Comparison of ENCODE assay signal across 8 cellular contexts in genomic region chr1:149884433-149885363, GRCh38. TPM values are rescaled to one million over a fixed set of nuclear protein-coding genes. Genes with fewer than 3 reads are reported as not detected.
DNase-seq lines count a peak whose midpoint lies in the region; ATAC-seq and TF ChIP-seq lines count a peak whose summit lies in the region.

No MANE protein-coding gene starts in this region.

- no peaks in the 10 kb centered on the region for H3K9me3 Mint-ChIP-seq in CD8-positive, alpha-beta T cell
- no peaks in the 10 kb centered on the region for H3K9me3 Mint-ChIP-seq in immature natural killer cell

- peaks cover 41% of the 10 kb centered on the region for H3K4me1 ChIP-seq in CD8-positive, alpha-beta T cell (ENCODE audit: insufficient read depth, low read length)
- 0 out of 2 replicates have a peak, but pooled peaks cover 2% of the 10 kb centered on the region for H3K4me1 ChIP-seq in HEK293 (ENCODE audit: control insufficient read depth, insufficient read depth, low read length)
- no peaks in the 10 kb centered on the region for H3K4me1 ChIP-seq in mucosa of stomach (ENCODE audit: control insufficient read depth, insufficient read depth, low read length)

- peak overlapping the region; percentile 69 for H3K4me3 ChIP-seq in CD8-positive, alpha-beta T cell (ENCODE audit: low read depth, low read length)
- H3K4me3 ChIP-seq in HEK293 (ENCODE audit: low read depth, low read length) (peak overlapping the region; percentile 58), mucosa of stomach (ENCODE audit: low read length) (peak overlapping the region; percentile 29)

- no peak for DNase-seq in CD8-positive, alpha-beta T cell
- DNase-seq in NOMO-1 (lab: John Stamatoyannopoulos, UW; ENCODE audit: unreplicated experiment in 2 of 2) (peak; percentile 83 to 87), cerebellar cortex (ENCODE audit: low spot score) (peak; percentile 66), immature natural killer cell (no peak), mesenteric fat pad (ENCODE audit: low spot score) (no peak)

- peak overlapping the region; percentile 90 for H3K9ac ChIP-seq in mucosa of stomach (ENCODE audit: low read length)

- H3K27ac ChIP-seq in CD8-positive, alpha-beta T cell (ENCODE audit: low read depth, low read length): peak overlapping the region; percentile 95
- H3K27ac ChIP-seq in HEK293 (ENCODE audit: extremely low read depth, low read depth, low read length): peak overlapping the region; percentile 39

- peaks cover 2% of the 10 kb centered on the region for H3K36me3 Mint-ChIP-seq in CD8-positive, alpha-beta T cell
- H3K36me3 Mint-ChIP-seq in immature natural killer cell: no peaks in the 10 kb centered on the region

- no peak overlapping the region for H3K4me3 Mint-ChIP-seq in CD8-positive, alpha-beta T cell
- H3K4me3 Mint-ChIP-seq in immature natural killer cell: no peak overlapping the region

- H3K36me3 ChIP-seq in CD8-positive, alpha-beta T cell (ENCODE audit: insufficient read depth, low read length): no peaks in the 10 kb centered on the region
- no peaks in the 10 kb centered on the region for H3K36me3 ChIP-seq in HEK293 (ENCODE audit: control insufficient read depth in 2 of 2, insufficient read depth in 1 of 2, low read length in 2 of 2)
- no peaks in the 10 kb centered on the region for H3K36me3 ChIP-seq in mucosa of stomach (ENCODE audit: control insufficient read depth, insufficient read depth, low read length)

- POLR2A ChIA-PET in CD8-positive, alpha-beta T cell (lab: Charles Lee): interaction anchor here (0.7 to 7.1 kb wide), 5 partner anchors 15 to 610 kb away, joined by 4 to 168 read pairs (median 116); partner anchors contain the start of genes BOLA1 and SF3B4
- POLR2A ChIA-PET in HEK293 (lab: Yijun Ruan, JAX): interaction anchor here (0.6 to 1.1 kb wide), 3 partner anchors 102 to 1090 kb away, joined by 3 to 5 read pairs (median 3); partner anchors contain the start of gene CERS2

- no peak for ATAC-seq in CD8-positive, alpha-beta T cell
- no peak for ATAC-seq in HG03280 (IDR thresholded peaks at IDR 0.05; ENCODE audit: unreplicated experiment)

- H3K9me3 ChIP-seq in CD8-positive, alpha-beta T cell (ENCODE audit: low read length): no peaks in the 10 kb centered on the region
- no peaks in the 10 kb centered on the region for H3K9me3 ChIP-seq in HEK293 (ENCODE audit: control insufficient read depth, insufficient read depth, low read depth, low read length)
- H3K9me3 ChIP-seq in mucosa of stomach (ENCODE audit: control insufficient read depth, low read length): no peaks in the 10 kb centered on the region

- H3K27me3 Mint-ChIP-seq in CD8-positive, alpha-beta T cell (ENCODE audit: low read depth): no peaks in the 10 kb centered on the region
- peaks cover 0 to 1% (median 0%) of the 10 kb centered on the region in 3 donors for H3K27me3 Mint-ChIP-seq in immature natural killer cell (ENCODE audit: low read depth in 3 of 3)

- peaks cover 26% of the 10 kb centered on the region for H3K4me1 Mint-ChIP-seq in CD8-positive, alpha-beta T cell (ENCODE audit: low read depth)
- H3K4me1 Mint-ChIP-seq in immature natural killer cell: peaks cover 2 to 3% of the 10 kb centered on the region in 2 donors

- CTCF ChIA-PET in CD8-positive, alpha-beta T cell (lab: Charles Lee): interaction anchor here (1.8 kb wide), 1 partner anchor 41 kb away, joined by 5 read pairs; no protein-coding TSS in a partner anchor
- CTCF ChIA-PET in HEK293 (lab: Yijun Ruan, JAX): interaction anchor here (1.1 kb wide), 1 partner anchor 302 kb away, joined by 4 read pairs; no protein-coding TSS in a partner anchor

- intact Hi-C loops in CD8-positive, alpha-beta T cell (cut with DNase I, micrococcal nuclease): no loop called here

- no peaks in the 10 kb centered on the region for H3K27me3 ChIP-seq in CD8-positive, alpha-beta T cell (ENCODE audit: insufficient read depth, low read length)
- H3K27me3 ChIP-seq in mucosa of stomach (ENCODE audit: control insufficient read depth, insufficient read depth, low read length): no peaks in the 10 kb centered on the region

- no peak for TF ChIP-seq CTCF in CD8-positive, alpha-beta T cell (IDR thresholded peaks at IDR 0.05)
- TF ChIP-seq CTCF in HEK293 (tag by site-specific recombination; IDR thresholded peaks at IDR 0.05): no peak

- no peak overlapping the region for H3K27ac Mint-ChIP-seq in CD8-positive, alpha-beta T cell
- no peak overlapping the region for H3K27ac Mint-ChIP-seq in immature natural killer cell

TF ChIP-seq in HEK293, 187 proteins besides CTCF, POLR2A, EP300 and RAD21:
- TF ChIP-seq ZNF366 (tag by site-specific recombination; conservative IDR thresholded peaks at IDR 0.05) (no peak), ZNF433 (tag by site-specific recombination; IDR thresholded peaks at IDR 0.05; ENCODE audit: low read depth) (no peak), SP3 (tag by site-specific recombination; IDR thresholded peaks at IDR 0.05) (peak; percentile 13; the same call in 1 of the 2 replicates), ZSCAN30 (tag by site-specific recombination; IDR thresholded peaks at IDR 0.05) (peak; percentile 5; the same call in 1 of the 2 replicates), SP2 (tag by site-specific recombination; IDR thresholded peaks at IDR 0.05) (peak; percentile 64), KLF17 (tag by site-specific recombination; IDR thresholded peaks at IDR 0.05) (no peak), SCRT2 (tag by site-specific recombination; IDR thresholded peaks at IDR 0.05) (peak; percentile 88), ZNF654 (tag by site-specific recombination; IDR thresholded peaks at IDR 0.05; ENCODE audit: low read depth) (no peak), SCRT1 (tag by site-specific recombination; IDR thresholded peaks at IDR 0.05; ENCODE audit: borderline replicate concordance) (0 out of 2 replicates have a peak, but pooled peaks have one; percentile 51), ZNF621 (tag by site-specific recombination; IDR thresholded peaks at IDR 0.05) (no peak), TRIM28 (IDR thresholded peaks at IDR 0.05; ENCODE audit: borderline replicate concordance, low read length) (no peak; the same call in 1 of the 2 replicates), MYNN (tag by site-specific recombination; IDR thresholded peaks at IDR 0.05; ENCODE audit: borderline replicate concordance) (peak; percentile 87)
- TF ChIP-seq, protein P1, sequence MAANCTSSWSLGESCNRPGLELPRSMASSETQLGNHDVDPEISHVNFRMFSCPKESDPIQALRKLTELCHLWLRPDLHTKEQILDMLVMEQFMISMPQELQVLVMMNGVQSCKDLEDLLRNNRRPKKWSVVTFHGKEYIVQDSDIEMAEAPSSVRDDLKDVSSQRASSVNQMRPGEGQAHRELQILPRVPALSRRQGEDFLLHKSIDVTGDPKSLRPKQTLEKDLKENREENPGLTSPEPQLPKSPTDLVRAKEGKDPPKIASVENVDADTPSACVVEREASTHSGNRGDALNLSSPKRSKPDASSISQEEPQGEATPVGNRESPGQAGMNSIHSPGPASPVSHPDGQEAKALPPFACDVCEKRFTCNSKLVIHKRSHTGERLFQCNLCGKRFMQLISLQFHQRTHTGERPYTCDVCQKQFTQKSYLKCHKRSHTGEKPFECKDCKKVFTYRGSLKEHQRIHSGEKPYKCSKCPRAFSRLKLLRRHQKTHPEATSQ (tag by site-specific recombination; IDR thresholded peaks at IDR 0.05): no peak
TF ChIP-seq in HEK293: peak in this region for 6.

RNA-seq across cellular contexts. Expression of gene BOLA1, which starts 14.7 kb away (rescaled TPM):
- total RNA-seq in CD8-positive, alpha-beta T cell: 1 to 10 TPM; 3.3 to 4.0 TPM
- 10 to 100 TPM; 12.6 to 35.2 (median 30.4) TPM for polyA plus RNA-seq in immature natural killer cell
- total RNA-seq in mesenteric fat pad: 16.1 TPM

RNA-seq across cellular contexts. Expression of gene SV2A, which starts 32.9 kb away (rescaled TPM):
- 1 to 10 TPM; 2.9 to 3.3 TPM for total RNA-seq in CD8-positive, alpha-beta T cell
- 1 to 10 TPM in 1 of 3 donors, under 1 TPM in 1, not detected in 1; 0.89 to 1.0 TPM for polyA plus RNA-seq in immature natural killer cell
- 2.0 TPM for total RNA-seq in mesenteric fat pad

RNA-seq across cellular contexts. Expression of gene SF3B4, which starts 42.9 kb away (rescaled TPM):
- 10 to 100 TPM; 52.0 to 59.1 TPM for total RNA-seq in CD8-positive, alpha-beta T cell
- polyA plus RNA-seq in immature natural killer cell: 100 to 1,000 TPM in 2 of 3 donors, 10 to 100 TPM in 1; 70.1 to 137 (median 103) TPM
- 47.9 TPM for total RNA-seq in mesenteric fat pad

RNA-seq across cellular contexts. Expression of gene MTMR11, which starts 52.0 kb away (rescaled TPM):
- total RNA-seq in CD8-positive, alpha-beta T cell: under 1 TPM in 1 of 2 experiments, not detected in 1; 0.14 TPM
- polyA plus RNA-seq in immature natural killer cell: 1 to 10 TPM in 2 of 3 donors, under 1 TPM in 1; 0.17 to 4.8 (median 1.7) TPM
- 2.2 TPM for total RNA-seq in mesenteric fat pad

Comparison
In these comparisons a context has a peak if more than half of its experiments do, and no peak if none do; other contexts are left out.
1. DNase-seq: peak in NOMO-1 (2 of 2) and cerebellar cortex (single experiment); none in CD8-positive, alpha-beta T cell (0 of 7), immature natural killer cell (0 of 3) and mesenteric fat pad (single experiment).
2. Peak in every context shown above with its lines, with median percentiles within 50 percentile points of each other: H3K4me3 ChIP-seq.